Comparison of ENCODE assay signal across 8 cellular contexts in the genomic region with DNA sequence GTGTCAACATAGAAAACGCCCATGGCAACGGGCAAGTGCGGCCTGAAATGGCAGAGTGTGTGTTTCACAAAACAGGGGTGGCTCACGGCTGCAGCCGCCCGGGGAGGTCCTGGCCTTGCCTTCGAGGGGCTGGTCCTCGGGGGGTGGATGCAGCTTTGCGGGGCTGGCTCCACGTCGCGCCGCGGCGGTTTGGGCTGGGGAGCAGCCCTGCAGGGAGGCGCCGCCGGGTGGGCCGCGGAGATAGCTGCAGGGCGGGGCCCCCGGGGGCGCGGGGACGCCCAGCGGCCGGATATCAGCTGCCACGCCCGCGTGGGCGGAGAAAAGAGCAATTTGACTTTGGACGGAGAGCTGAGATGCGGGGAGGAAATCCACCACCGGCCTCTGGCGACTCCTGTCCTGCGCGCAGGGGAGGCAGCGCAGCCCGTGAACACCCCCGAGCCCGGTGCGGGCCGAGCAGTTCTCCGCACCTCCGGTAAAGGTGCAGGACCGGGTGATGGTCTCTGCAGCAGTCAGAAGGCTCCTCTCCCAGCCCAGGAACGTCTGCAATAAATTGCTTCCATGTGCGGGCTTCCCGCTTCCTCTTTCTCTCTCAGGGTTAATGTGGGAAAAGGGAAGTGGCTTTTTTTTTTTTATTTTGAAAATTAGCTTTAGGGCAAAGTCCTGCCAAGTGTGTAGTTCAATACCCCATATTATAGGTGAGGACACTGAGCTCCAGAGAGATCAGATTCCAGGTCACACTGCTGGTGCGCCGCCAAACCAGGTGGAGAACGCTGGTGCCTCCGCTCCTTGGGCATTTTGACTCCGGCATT.
DNase-seq lines count a peak whose midpoint lies in the region; ATAC-seq lines count a peak whose summit lies in the region.

No MANE protein-coding gene starts in this region.

- H3K4me3 Mint-ChIP-seq in activated CD4-positive, alpha-beta T cell treated with anti-CD3 and anti-CD28 coated beads, Interleukin-2, amount 10 ng/mL, durations not matched to agents 24 days and 14 days, result peak overlapping the region; percentile 83

- H3K27me3 Mint-ChIP-seq in activated CD4-positive, alpha-beta T cell treated with anti-CD3 and anti-CD28 coated beads, Interleukin-2, amount 10 ng/mL, durations not matched to agents 24 days and 14 days, result no peaks in the 10 kb centered on the region

- H3K4me1 ChIP-seq in duodenal mucosa (ENCODE audit: control insufficient read depth in 1 of 2, insufficient read depth in 2 of 2, low read length in 2 of 2), result peaks cover 48 to 49% of the 10 kb centered on the region in 2 donors

- peaks cover 6% of the 10 kb centered on the region for H3K36me3 Mint-ChIP-seq in activated CD4-positive, alpha-beta T cell treated with anti-CD3 and anti-CD28 coated beads, Interleukin-2, amount 10 ng/mL, durations not matched to agents 24 days and 14 days (ENCODE audit: low read depth)

- ATAC-seq in GM18517 (IDR thresholded peaks at IDR 0.05; ENCODE audit: unreplicated experiment), result peak; percentile 48
- ATAC-seq in HG02970 (IDR thresholded peaks at IDR 0.05; ENCODE audit: low FRiP score, unreplicated experiment), result peak; percentile 39

- DNase-seq in 8988T, result peak; percentile 66
- DNase-seq in NCI-H345 treated with DMSO at 0.1 percent for 48 hours (lab: John Stamatoyannopoulos, UW; ENCODE audit: unreplicated experiment), result peak; percentile 10
- peak; percentile 95 for DNase-seq in activated CD4-positive, alpha-beta T cell treated with anti-CD3 and anti-CD28 coated beads, Interleukin-2, amount 10 ng/mL, durations not matched to agents 24 days and 14 days
- peak; percentile 45 for DNase-seq in medulla oblongata (ENCODE audit: extremely low spot score)
- peak; percentile 60 for DNase-seq in stimulated activated CD8-positive, alpha-beta memory T cell treated with anti-CD3 and anti-CD28 coated beads, Interleukin-15, amount 100 ng/mL, for 24 hours (ENCODE audit: low read depth)

- H3K27me3 ChIP-seq in duodenal mucosa (ENCODE audit: control insufficient read depth in 1 of 2, insufficient read depth in 2 of 2, low read length in 2 of 2), result no peaks in the 10 kb centered on the region

- H3K27ac Mint-ChIP-seq in activated CD4-positive, alpha-beta T cell treated with anti-CD3 and anti-CD28 coated beads, Interleukin-2, amount 10 ng/mL, durations not matched to agents 24 days and 14 days, result peak overlapping the region; percentile 96

- intact Hi-C loops in activated CD4-positive, alpha-beta T cell treated with anti-CD3 and anti-CD28 coated beads, Interleukin-2, amount 10 ng/mL, durations not matched to agents 24 days and 14 days (cut with micrococcal nuclease), result loop anchor here (5.0 kb wide), 2 partner anchors 41 to 229 kb away; partner anchors contain the start of gene SOS2

- H3K27ac ChIP-seq in duodenal mucosa (ENCODE audit: low read depth, low read length), result peak overlapping the region; percentile 94

- no peaks in the 10 kb centered on the region for H3K36me3 ChIP-seq in duodenal mucosa (ENCODE audit: control insufficient read depth in 1 of 2, insufficient read depth in 2 of 2, low read length in 2 of 2)

- H3K9ac ChIP-seq in duodenal mucosa (ENCODE audit: low read depth in 1 of 2, low read length in 2 of 2), result peak overlapping the region; percentile 64 to 70

- H3K4me1 Mint-ChIP-seq in activated CD4-positive, alpha-beta T cell treated with anti-CD3 and anti-CD28 coated beads, Interleukin-2, amount 10 ng/mL, durations not matched to agents 24 days and 14 days, result peaks cover 58% of the 10 kb centered on the region

- H3K9me3 ChIP-seq in duodenal mucosa (ENCODE audit: control insufficient read depth in 1 of 2, low read length in 2 of 2), result no peaks in the 10 kb centered on the region

- H3K4me3 ChIP-seq in duodenal mucosa (ENCODE audit: low read depth in 1 of 2, low read length in 2 of 2), result peak overlapping the region; percentile 63 to 68

- no peaks in the 10 kb centered on the region for H3K9me3 Mint-ChIP-seq in activated CD4-positive, alpha-beta T cell treated with anti-CD3 and anti-CD28 coated beads, Interleukin-2, amount 10 ng/mL, durations not matched to agents 24 days and 14 days

Comparison
In these comparisons a context has a peak if more than half of its experiments do, and no peak if none do; other contexts are left out.
1. Peak in every context shown above with its lines: DNase-seq, ATAC-seq, H3K4me3 ChIP-seq and H3K27ac ChIP-seq.
2. DNase-seq: peak in every context shown above with its lines; median percentile 95 in activated CD4-positive, alpha-beta T cell treated with anti-CD3 and anti-CD28 coated beads, Interleukin-2, amount 10 ng/mL, durations not matched to agents 24 days and 14 days; 66 in 8988T; 60 in stimulated activated CD8-positive, alpha-beta memory T cell treated with anti-CD3 and anti-CD28 coated beads, Interleukin-15, amount 100 ng/mL, for 24 hours; 45 in medulla oblongata; 10 in NCI-H345 treated with DMSO at 0.1 percent for 48 hours.